19 cellular contexts compared by ENCODE assay signal in the genomic region with DNA sequence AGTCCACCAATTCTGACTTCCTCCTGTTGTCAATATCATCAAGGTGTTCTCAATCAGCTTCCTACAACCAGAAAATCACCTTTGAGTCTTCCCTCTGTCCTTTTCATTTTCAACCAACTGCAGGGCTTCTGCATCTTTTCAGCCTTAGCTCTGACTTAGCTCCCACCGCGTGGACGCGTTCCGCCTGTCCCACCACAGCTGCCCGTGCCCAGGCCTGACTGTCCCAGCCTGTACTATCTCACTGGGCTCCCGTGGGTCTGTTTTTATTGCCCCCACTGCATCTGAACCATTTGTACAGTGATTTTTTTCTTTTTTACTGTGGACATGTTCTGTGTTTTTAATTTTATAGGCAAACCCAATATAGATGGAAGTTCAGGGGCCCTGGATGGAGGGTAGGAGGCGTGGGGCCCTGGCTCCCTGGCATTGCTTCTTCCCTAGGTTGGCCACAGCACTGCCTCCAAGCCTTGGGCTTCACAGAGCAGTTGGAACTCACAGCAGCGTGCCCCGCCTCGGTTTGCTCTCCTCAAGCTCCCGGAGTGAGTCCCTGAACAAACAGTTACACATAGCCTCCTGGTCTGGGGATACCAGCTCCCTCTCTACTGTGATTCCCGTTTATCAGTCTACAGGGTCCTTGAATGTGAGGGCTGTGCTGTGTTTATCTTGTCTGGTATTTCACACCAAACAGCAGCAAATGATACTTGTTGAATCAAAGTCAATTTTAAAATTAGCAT.
"Had no signal": no experiment of that assay in that cellular context is flagged by ENCODE, and none has a peak within 500 bp of the region (broad histone marks: within the 10 kb centered on the region; RNA-seq: fewer than 3 reads in every experiment).

No MANE protein-coding gene starts in this region.

- ATAC-seq: activated naive CD8-positive, alpha-beta T cell treated with anti-CD3 and anti-CD28 coated beads, Interleukin-2, amount 50 U/mL, for 24 hours; activated T-cell treated with anti-CD3 and anti-CD28 coated beads, Interleukin-2, amount 50 U/mL, for 4 hours; esophagus mucosa; left colon; naive thymus-derived CD8-positive, alpha-beta T cell had no signal

- DNase-seq: activated CD8-positive, alpha-beta memory T cell treated with anti-CD3 and anti-CD28 coated beads, Interleukin-2, amount 50 U/mL, for 48 hours; activated naive CD4-positive, alpha-beta T cell treated with Interleukin-2 at 50 U/mL for 16 hours; activated naive CD8-positive, alpha-beta T cell treated with anti-CD3 and anti-CD28 coated beads, Interleukin-2, amount 50 U/mL, for 24 hours; activated T-cell treated with anti-CD3 and anti-CD28 coated beads, Interleukin-2, amount 50 U/mL, for 4 hours; dermis blood vessel endothelial cell; effector memory CD4-positive, alpha-beta T cell; glutamatergic neuron; hippocampal formation; left colon; naive thymus-derived CD8-positive, alpha-beta T cell; retina; stimulated activated CD4-positive, alpha-beta T cell treated with anti-CD3 and anti-CD28 coated beads, Interleukin-12 subunit alpha, Interleukin-12 subunit beta, amount 100 ng/mL, for 4 hours; substantia nigra; T-helper 1 cell; T-helper 9 cell; tibial artery had no signal

- H3K27me3 ChIP-seq: cardiac muscle cell had no signal

- H3K4me3 ChIP-seq: cardiac muscle cell, lung, tibial artery had no signal

- H3K27ac ChIP-seq: cardiac muscle cell, tibial artery had no signal

- H3K9me3 ChIP-seq: tibial artery had no signal

- H3K36me3 ChIP-seq: cardiac muscle cell, tibial artery had no signal

- H3K4me1 ChIP-seq: tibial artery had no signal
